ENCODE assay signal across 16 cellular contexts in the genomic region with DNA sequence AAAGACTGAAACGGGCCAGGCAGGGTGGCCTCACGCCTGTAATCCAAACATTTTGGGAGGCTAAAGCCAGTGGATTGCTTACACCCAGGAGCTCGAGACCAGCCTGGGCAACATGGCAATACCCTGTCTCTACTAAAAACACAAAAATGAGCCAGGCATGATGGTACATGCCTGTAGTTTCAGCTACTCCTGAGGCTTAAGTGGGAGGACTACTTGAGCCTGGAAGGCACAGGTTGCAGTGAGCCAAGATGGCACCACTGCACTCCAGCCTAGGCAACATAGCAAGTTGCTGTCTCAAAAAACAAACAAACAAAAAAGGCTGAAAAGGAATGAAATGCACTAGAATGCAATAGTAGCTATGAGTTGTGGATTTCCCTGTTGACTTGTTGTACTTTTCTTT.
"Had no signal": no experiment of that assay in that cellular context is flagged by ENCODE, and none has a peak within 500 bp of the region (broad histone marks: within the 10 kb centered on the region; RNA-seq: fewer than 3 reads in every experiment).

No MANE protein-coding gene starts in this region.

- DNase-seq: effector memory CD8-positive, alpha-beta T cell; foreskin melanocyte; head of caudate nucleus; left colon; mucosa of descending colon; naive thymus-derived CD8-positive, alpha-beta T cell; posterior cingulate gyrus; right cardiac atrium; small intestine; stimulated activated CD4-positive, alpha-beta T cell treated with anti-CD3 and anti-CD28 coated beads, Interleukin-12 subunit alpha, Interleukin-12 subunit beta, amount 100 ng/mL, for 4 hours; stimulated activated naive CD4-positive, alpha-beta T cell; stomach; substantia nigra; transverse colon had no signal

- H3K27ac Mint-ChIP-seq: effector memory CD8-positive, alpha-beta T cell had no signal

- H3K27me3 Mint-ChIP-seq: effector memory CD8-positive, alpha-beta T cell; naive thymus-derived CD8-positive, alpha-beta T cell had no signal

- FAIRE-seq: small intestine had no signal

- H3K4me3 ChIP-seq: hepatocyte, mucosa of descending colon, stomach, thoracic aorta, transverse colon had no signal

- H3K4me3 Mint-ChIP-seq: effector memory CD8-positive, alpha-beta T cell had no signal

- H3K36me3 ChIP-seq: thoracic aorta, transverse colon had no signal

- ATAC-seq: effector memory CD8-positive, alpha-beta T cell; left colon; mucosa of descending colon; naive thymus-derived CD8-positive, alpha-beta T cell; right cardiac atrium had no signal

- H3K27me3 ChIP-seq: hepatocyte, stomach, transverse colon had no signal
